In genomic region chr1:237340892-237341291, GRCh38 we compare ENCODE assay signal across 21 cellular contexts.
DNase-seq lines count a peak whose midpoint lies in the region; ATAC-seq, FAIRE-seq and TF ChIP-seq lines count a peak whose summit lies in the region.
"Had no signal": no experiment of that assay in that cellular context is flagged by ENCODE, and none has a peak within 500 bp of the region (broad histone marks: within the 10 kb centered on the region; RNA-seq: fewer than 3 reads in every experiment).

No MANE protein-coding gene starts in this region.

- H3K4me3 Mint-ChIP-seq in WTC11, result no peak overlapping the region
- H3K4me3 Mint-ChIP-seq: B cell; CD4-positive, CD25-positive, alpha-beta regulatory T cell; CD8-positive, alpha-beta memory T cell had no signal

- H3K9ac ChIP-seq in HepG2 (ENCODE audit: insufficient read depth, low read depth, low read length), result no peak overlapping the region
- H3K9ac ChIP-seq: BLaER1 treated with 17β-estradiol and CSF1 and Interleukin-3, amounts not matched to agents 10 nM and 100 nM; GM23248 had no signal

- peak overlapping the region; percentile 78; the same call in 1 of the 2 replicates for H3K27ac Mint-ChIP-seq in WTC11
- H3K27ac Mint-ChIP-seq: B cell; CD4-positive, CD25-positive, alpha-beta regulatory T cell; CD8-positive, alpha-beta memory T cell had no signal

- no peaks in the 10 kb centered on the region for H3K9me3 ChIP-seq in HepG2 (ENCODE audit: low read length)
- H3K9me3 ChIP-seq in right lobe of liver, result no peaks in the 10 kb centered on the region

- H3K4me2 ChIP-seq in HepG2 (ENCODE audit: low read depth, low read length), result no peak overlapping the region
- H3K4me2 ChIP-seq: BLaER1 treated with 17β-estradiol and CSF1 and Interleukin-3, amounts not matched to agents 10 nM and 100 nM had no signal

- no peak overlapping the region for H3K4me3 ChIP-seq in HepG2 (replicated peaks in 1 of 3; ENCODE audit: insufficient read depth in 1 of 3, low read depth in 2 of 3, low read length in 3 of 3)
- no peak overlapping the region for H3K4me3 ChIP-seq in right lobe of liver
- H3K4me3 ChIP-seq: BLaER1 treated with 17β-estradiol and CSF1 and Interleukin-3, amounts not matched to agents 10 nM and 100 nM; GM23248; K562 had no signal

- DNase-seq in HepG2 (ENCODE audit: low spot score) (no peak), right lobe of liver (no peak), NCI-H69 (lab: John Stamatoyannopoulos, UW) (peak; percentile 28), WTC11 (ENCODE audit: low spot score) (no peak)
- DNase-seq: 8988T; CD4-positive, CD25-positive, alpha-beta regulatory T cell; CD8-positive, alpha-beta memory T cell; COR-L47; GM23248; IMR-90 had no signal

- TF ChIP-seq CTCF in HepG2 (CRISPR knock-in tag; IDR thresholded peaks at IDR 0.05), result no peak
- no peak for TF ChIP-seq CTCF in right lobe of liver (IDR thresholded peaks at IDR 0.05)
- no peak for TF ChIP-seq CTCF in WTC11 (IDR thresholded peaks at IDR 0.05)

- peaks cover 14% of the 10 kb centered on the region for H3K9me3 Mint-ChIP-seq in WTC11

- CTCF ChIA-PET in HepG2 (lab: Yijun Ruan, JAX; ENCODE audit: low intra/inter-chr PET ratio, low total read pairs), result no interaction called here
- CTCF ChIA-PET in WTC11 (lab: Charles Lee), result no interaction called here

- BruUV-seq in HepG2 (replicated peaks; lab: Mats Ljungman, UMichigan), result no TSS peak

- no peaks in the 10 kb centered on the region for H3K79me2 ChIP-seq in HepG2 (ENCODE audit: insufficient read depth, low read length)

- H3K27ac ChIP-seq in HepG2 (ENCODE audit: extremely low read length, insufficient read depth, low read length) (no peak overlapping the region), right lobe of liver (no peak overlapping the region)
- H3K27ac ChIP-seq: BLaER1 treated with 17β-estradiol and CSF1 and Interleukin-3, amounts not matched to agents 10 nM and 100 nM; GM23248 had no signal

- TF ChIP-seq RAD21 in HepG2 (CRISPR knock-in tag; IDR thresholded peaks at IDR 0.05), result no peak

- no peaks in the 10 kb centered on the region; the same call in 1 of the 2 replicates for H3K36me3 Mint-ChIP-seq in WTC11
- H3K36me3 Mint-ChIP-seq: CD4-positive, CD25-positive, alpha-beta regulatory T cell had no signal

- H4K20me1 ChIP-seq in HepG2 (ENCODE audit: insufficient read depth, low read length), result no peaks in the 10 kb centered on the region
- H4K20me1 ChIP-seq: BLaER1 treated with 17β-estradiol and CSF1 and Interleukin-3, amounts not matched to agents 10 nM and 100 nM had no signal

- WGBS in HepG2 (ENCODE audit: low lambda C conversion rate), result 14% methylated on average over 3 of the region's 3 CpGs
- 41% methylated on average over 3 of the region's 3 CpGs for WGBS in right lobe of liver (ENCODE audit: insufficient coverage, low coverage, low lambda C conversion rate, missing lambda C conversion rate)

- H3K36me3 ChIP-seq in HepG2 (replicated peaks in 1 of 2; ENCODE audit: control insufficient read depth in 1 of 2, insufficient read depth in 2 of 2, low read length in 2 of 2) (no peaks in the 10 kb centered on the region), right lobe of liver (no peaks in the 10 kb centered on the region)
- H3K36me3 ChIP-seq: BLaER1 treated with 17β-estradiol and CSF1 and Interleukin-3, amounts not matched to agents 10 nM and 100 nM had no signal

- no peaks in the 10 kb centered on the region for H3K27me3 Mint-ChIP-seq in WTC11 (ENCODE audit: low read depth)
- H3K27me3 Mint-ChIP-seq: B cell; CD4-positive, CD25-positive, alpha-beta regulatory T cell had no signal

- POLR2A ChIA-PET in HepG2 (lab: Yijun Ruan, JAX) (no interaction called here), WTC11 (lab: Charles Lee) (no interaction called here)

- TF ChIP-seq POLR2A in HepG2 (IDR thresholded peaks at IDR 0.05; ENCODE audit: insufficient read depth in 1 of 2, low read depth in 2 of 2, low read length in 2 of 2), result no peak
- no peak for TF ChIP-seq POLR2A in right lobe of liver (IDR thresholded peaks at IDR 0.05)

- H3K4me1 ChIP-seq in HepG2 (ENCODE audit: insufficient read depth, low read length) (no peaks in the 10 kb centered on the region), right lobe of liver (no peaks in the 10 kb centered on the region)
- H3K4me1 ChIP-seq: BLaER1 treated with 17β-estradiol and CSF1 and Interleukin-3, amounts not matched to agents 10 nM and 100 nM had no signal

- H2AFZ ChIP-seq in HepG2 (ENCODE audit: low read length), result no peak overlapping the region
- H2AFZ ChIP-seq: GM23248 had no signal

- no peak for ATAC-seq in HepG2
- no peak for ATAC-seq in right lobe of liver
- no peak for ATAC-seq in WTC11
- ATAC-seq in GM19397 (IDR thresholded peaks at IDR 0.05; ENCODE audit: unreplicated experiment), result no peak
- no peak for ATAC-seq in HG02870 (IDR thresholded peaks at IDR 0.05; ENCODE audit: unreplicated experiment)
- ATAC-seq in HG03039 (IDR thresholded peaks at IDR 0.05; ENCODE audit: unreplicated experiment), result no peak
- ATAC-seq: HCT116, K562 had no signal

- in situ Hi-C loops in HepG2 (cut with HindIII; ENCODE audit: extremely low pct_ligation_motif_present, low pct_unique_long_range_greater_than_20kb), result no loop called here

- intact Hi-C loops in HepG2 (cut with micrococcal nuclease; ENCODE audit: unreplicated experiment), result no loop called here
- intact Hi-C loops in right lobe of liver (cut with DNase I), result no loop called here

- FAIRE-seq in HepG2 (lab: Jason Lieb, UNC), result no peak
- FAIRE-seq: G401.6, GM12891, GM19239, H54, K562 had no signal

- H3K27me3 ChIP-seq in HepG2 (ENCODE audit: control insufficient read depth in 1 of 2, insufficient read depth in 2 of 2, low read length in 2 of 2) (no peaks in the 10 kb centered on the region), right lobe of liver (no peaks in the 10 kb centered on the region)
- H3K27me3 ChIP-seq: BLaER1 treated with 17β-estradiol and CSF1 and Interleukin-3, amounts not matched to agents 10 nM and 100 nM had no signal

- TF ChIP-seq EP300 in HepG2 (IDR thresholded peaks at IDR 0.05; ENCODE audit: low read depth in 2 of 2, low read length in 2 of 2) (no peak), HepG2 (CRISPR knock-in tag; IDR thresholded peaks at IDR 0.05; ENCODE audit: borderline replicate concordance) (no peak)

- H3K4me1 Mint-ChIP-seq in WTC11, result peaks cover 26% of the 10 kb centered on the region
- H3K4me1 Mint-ChIP-seq: B cell; CD4-positive, CD25-positive, alpha-beta regulatory T cell; CD8-positive, alpha-beta memory T cell had no signal

TF ChIP-seq in HepG2, 621 proteins besides CTCF, POLR2A, EP300 and RAD21:
- TF ChIP-seq ZNF484 (CRISPR knock-in tag; IDR thresholded peaks at IDR 0.05; ENCODE audit: borderline replicate concordance, low read depth) (no peak), CREB1 (IDR thresholded peaks at IDR 0.05) (peak; percentile 40; the same call in 1 of the 2 replicates), CREB1 (CRISPR knock-in tag; IDR thresholded peaks at IDR 0.05) (no peak)

TF ChIP-seq in WTC11, 78 proteins besides CTCF, POLR2A, EP300 and RAD21:
- TF ChIP-seq HMGXB4 (CRISPR knock-in tag; IDR thresholded peaks at IDR 0.05) (no peak), IRF2 (CRISPR knock-in tag; IDR thresholded peaks at IDR 0.05; ENCODE audit: borderline replicate concordance, low read depth) (no peak), ZBTB21 (CRISPR knock-in tag; IDR thresholded peaks at IDR 0.05; ENCODE audit: borderline replicate concordance) (no peak), RELA (CRISPR knock-in tag; IDR thresholded peaks at IDR 0.05; ENCODE audit: borderline replicate concordance) (no peak)
